In genomic region chr14:34546275-34547135, GRCh38 we compare ENCODE assay signal across 8 cellular contexts. TPM values are rescaled to one million over a fixed set of nuclear protein-coding genes. Genes with fewer than 3 reads are reported as not detected.
DNase-seq lines count a peak whose midpoint lies in the region; ATAC-seq, FAIRE-seq and TF ChIP-seq lines count a peak whose summit lies in the region.
"Not testable (repeated sequence)": the region's sequence is repeated elsewhere in the genome, so short reads cannot be mapped to it uniquely, and the experiment has no call there.

No MANE protein-coding gene starts in this region.

- not testable (repeated sequence) for H3K27ac Mint-ChIP-seq in activated CD8-positive, alpha-beta T cell treated with anti-CD3 and anti-CD28 coated beads, Interleukin-2, amount 10 ng/mL, durations not matched to agents 7 days and 5 days; stimulated activated effector memory CD8-positive, alpha-beta T cell treated with anti-CD3 and anti-CD28 coated beads, Interleukin-12 subunit alpha, Interleukin-12 subunit beta, amount 100 ng/mL, for 72 hours

- H3K27me3 ChIP-seq in heart left ventricle: not testable (repeated sequence)

- not testable (repeated sequence) for H3K9me3 ChIP-seq in heart left ventricle

- not testable (repeated sequence) for H3K4me1 ChIP-seq in heart left ventricle

- peaks cover 11% of the 10 kb centered on the region for H3K4me1 Mint-ChIP-seq in activated CD8-positive, alpha-beta T cell treated with anti-CD3 and anti-CD28 coated beads, Interleukin-2, amount 10 ng/mL, durations not matched to agents 7 days and 5 days (ENCODE audit: low read depth)
- H3K4me1 Mint-ChIP-seq in stimulated activated effector memory CD8-positive, alpha-beta T cell treated with anti-CD3 and anti-CD28 coated beads, Interleukin-12 subunit alpha, Interleukin-12 subunit beta, amount 100 ng/mL, for 72 hours: not testable (repeated sequence)

- FAIRE-seq in G401.6 (lab: Jason Lieb, UNC): peak; percentile 99
- peak; percentile 91 for FAIRE-seq in GM19239 (lab: Jason Lieb, UNC)

- not testable (repeated sequence) for H3K4me3 ChIP-seq in heart left ventricle

- DNase-seq in GM19239 (ENCODE audit: insufficient read length, low spot score); activated CD8-positive, alpha-beta T cell treated with anti-CD3 and anti-CD28 coated beads, Interleukin-2, amount 10 ng/mL, durations not matched to agents 7 days and 5 days; heart left ventricle; stimulated activated effector memory CD8-positive, alpha-beta T cell treated with anti-CD3 and anti-CD28 coated beads, Interleukin-12 subunit alpha, Interleukin-12 subunit beta, amount 100 ng/mL, for 72 hours (ENCODE audit: low spot score in 2 of 2): not testable (repeated sequence)

- H3K36me3 ChIP-seq in heart left ventricle: not testable (repeated sequence)

- TF ChIP-seq CTCF in heart left ventricle (IDR thresholded peaks at IDR 0.05): not testable (repeated sequence)

- POLR2A ChIA-PET in activated CD8-positive, alpha-beta T cell treated with anti-CD3 and anti-CD28 coated beads, Interleukin-2, amount 10 ng/mL, durations not matched to agents 7 days and 5 days (lab: Charles Lee): not testable (repeated sequence)

- H3K27me3 Mint-ChIP-seq in activated CD8-positive, alpha-beta T cell treated with anti-CD3 and anti-CD28 coated beads, Interleukin-2, amount 10 ng/mL, durations not matched to agents 7 days and 5 days (ENCODE audit: low read depth): not testable (repeated sequence)

- ATAC-seq in GM21717 (IDR thresholded peaks at IDR 0.05; ENCODE audit: unreplicated experiment) (peak; percentile 70), HG02973 (IDR thresholded peaks at IDR 0.05; ENCODE audit: unreplicated experiment) (peak; percentile 66), HG03460 (IDR thresholded peaks at IDR 0.05; ENCODE audit: unreplicated experiment) (peak; percentile 76), heart left ventricle (peak; percentile 90 to 95 (median 92))
- ATAC-seq in activated CD8-positive, alpha-beta T cell treated with anti-CD3 and anti-CD28 coated beads, Interleukin-2, amount 10 ng/mL, durations not matched to agents 7 days and 5 days: peak; percentile 72
- ATAC-seq in stimulated activated effector memory CD8-positive, alpha-beta T cell treated with anti-CD3 and anti-CD28 coated beads, Interleukin-12 subunit alpha, Interleukin-12 subunit beta, amount 100 ng/mL, for 72 hours: peak; percentile 80

- not testable (repeated sequence) for H3K27ac ChIP-seq in heart left ventricle

- H3K36me3 Mint-ChIP-seq in activated CD8-positive, alpha-beta T cell treated with anti-CD3 and anti-CD28 coated beads, Interleukin-2, amount 10 ng/mL, durations not matched to agents 7 days and 5 days (ENCODE audit: low read depth): not testable (repeated sequence)
- peaks cover 21% of the 10 kb centered on the region for H3K36me3 Mint-ChIP-seq in stimulated activated effector memory CD8-positive, alpha-beta T cell treated with anti-CD3 and anti-CD28 coated beads, Interleukin-12 subunit alpha, Interleukin-12 subunit beta, amount 100 ng/mL, for 72 hours

- not testable (repeated sequence) for TF ChIP-seq POLR2A in heart left ventricle (IDR thresholded peaks at IDR 0.05)

- intact Hi-C loops in heart left ventricle (cut with DNase I): not testable (repeated sequence)

- not testable (repeated sequence) for H3K4me3 Mint-ChIP-seq in activated CD8-positive, alpha-beta T cell treated with anti-CD3 and anti-CD28 coated beads, Interleukin-2, amount 10 ng/mL, durations not matched to agents 7 days and 5 days; stimulated activated effector memory CD8-positive, alpha-beta T cell treated with anti-CD3 and anti-CD28 coated beads, Interleukin-12 subunit alpha, Interleukin-12 subunit beta, amount 100 ng/mL, for 72 hours

- WGBS in heart left ventricle, 4 donors: no CpG with 5 or more reads among the region's 68 CpGs

- CTCF ChIA-PET in activated CD8-positive, alpha-beta T cell treated with anti-CD3 and anti-CD28 coated beads, Interleukin-2, amount 10 ng/mL, durations not matched to agents 7 days and 5 days (lab: Charles Lee): not testable (repeated sequence)

- H3K9me3 Mint-ChIP-seq in activated CD8-positive, alpha-beta T cell treated with anti-CD3 and anti-CD28 coated beads, Interleukin-2, amount 10 ng/mL, durations not matched to agents 7 days and 5 days (ENCODE audit: insufficient read depth); stimulated activated effector memory CD8-positive, alpha-beta T cell treated with anti-CD3 and anti-CD28 coated beads, Interleukin-12 subunit alpha, Interleukin-12 subunit beta, amount 100 ng/mL, for 72 hours: not testable (repeated sequence)

RNA-seq across cellular contexts. Expression of gene EAPP, which starts 7.0 kb away (rescaled TPM):
- total RNA-seq in activated CD8-positive, alpha-beta T cell treated with anti-CD3 and anti-CD28 coated beads, Interleukin-2, amount 10 ng/mL, durations not matched to agents 7 days and 5 days: 10 to 100 TPM; 27.3 to 28.8 TPM
- total RNA-seq in heart left ventricle: 10 to 100 TPM; 11.4 to 28.5 (median 19.4) TPM
- polyA plus RNA-seq in heart left ventricle: 10 to 100 TPM; 19.8 to 22.2 TPM
